ENCODE assay signal across 18 cellular contexts in the genomic region with DNA sequence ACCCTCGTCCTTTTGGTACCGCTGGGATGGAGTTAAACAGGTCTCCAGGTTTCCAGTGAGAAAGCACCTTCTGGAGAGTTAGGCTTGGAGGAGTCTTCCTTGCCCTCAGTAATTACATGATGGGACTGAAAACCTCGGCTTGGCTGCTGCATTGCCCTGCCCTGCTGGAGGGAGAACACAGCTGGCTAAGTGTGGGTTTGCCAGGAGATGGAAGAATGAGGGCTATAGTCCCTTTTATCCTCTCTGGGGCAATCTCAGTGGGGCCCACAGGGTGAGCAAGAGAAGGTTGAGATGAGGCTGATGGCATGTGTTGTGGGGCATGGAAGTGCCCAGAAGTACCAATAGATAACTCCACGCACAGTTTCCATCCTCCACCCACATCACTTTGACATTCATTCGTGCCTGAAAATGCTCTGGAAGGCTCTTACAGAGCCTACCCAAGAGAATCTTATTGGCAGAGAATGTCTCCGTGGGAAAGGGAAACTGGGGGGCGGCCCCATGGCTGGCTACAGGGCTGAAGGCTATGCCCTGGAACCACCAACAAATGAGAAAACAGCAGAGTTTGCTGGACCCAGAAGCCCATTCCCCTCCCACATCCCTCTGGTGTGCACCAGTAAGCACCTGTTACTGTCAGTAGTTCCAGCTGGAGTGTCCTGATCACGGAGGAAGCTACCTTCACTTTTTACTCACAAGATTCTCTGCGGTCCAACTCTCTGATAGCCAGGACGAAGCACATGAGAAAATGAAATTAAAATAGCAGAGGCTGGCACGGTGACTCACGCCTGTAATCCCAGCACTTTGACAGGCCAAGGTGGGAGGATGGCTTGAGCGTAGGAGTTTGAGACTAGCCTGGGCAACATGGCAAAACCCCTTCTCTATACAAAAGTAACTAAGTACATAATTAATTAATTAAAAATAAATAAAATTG. TPM values are rescaled to one million over a fixed set of nuclear protein-coding genes. Genes with fewer than 3 reads are reported as not detected.
"Had no signal": no experiment of that assay in that cellular context is flagged by ENCODE, and none has a peak within 500 bp of the region (broad histone marks: within the 10 kb centered on the region; RNA-seq: fewer than 3 reads in every experiment).

No MANE protein-coding gene starts in this region.

- H3K36me3 ChIP-seq: colonic mucosa, esophagus muscularis mucosa, upper lobe of left lung had no signal

- H3K9me3 ChIP-seq: colonic mucosa had no signal

- H3K4me3 ChIP-seq: colonic mucosa, dorsolateral prefrontal cortex, esophagus muscularis mucosa, lung, upper lobe of left lung had no signal

- H3K27ac ChIP-seq: colonic mucosa, dorsolateral prefrontal cortex, esophagus muscularis mucosa, upper lobe of left lung had no signal

- H3K27me3 ChIP-seq: colonic mucosa, upper lobe of left lung had no signal

- H3K9me3 Mint-ChIP-seq: activated naive CD8-positive, alpha-beta T cell treated with anti-CD3 and anti-CD28 coated beads, Interleukin-2, amount 10 ng/mL, durations not matched to agents 7 days and 5 days; mesothelial cell of epicardium had no signal

- H3K4me3 Mint-ChIP-seq: activated naive CD8-positive, alpha-beta T cell treated with anti-CD3 and anti-CD28 coated beads, Interleukin-2, amount 10 ng/mL, durations not matched to agents 7 days and 5 days; mesothelial cell of epicardium; nephron progenitor cell had no signal

- H3K27ac Mint-ChIP-seq: activated naive CD8-positive, alpha-beta T cell treated with anti-CD3 and anti-CD28 coated beads, Interleukin-2, amount 10 ng/mL, durations not matched to agents 7 days and 5 days; mesothelial cell of epicardium; nephron progenitor cell had no signal

- H3K4me1 ChIP-seq: colonic mucosa, esophagus muscularis mucosa, upper lobe of left lung had no signal

- DNase-seq: activated CD4-positive, alpha-beta T cell treated with anti-CD3 and anti-CD28 coated beads for 1 hour; activated CD8-positive, alpha-beta memory T cell treated with anti-CD3 and anti-CD28 coated beads, Interleukin-2, amount 50 U/mL, for 4 hours; activated naive CD4-positive, alpha-beta T cell treated with Interleukin-2 at 50 U/mL for 16 hours; activated naive CD8-positive, alpha-beta T cell treated with anti-CD3 and anti-CD28 coated beads, Interleukin-2, amount 10 ng/mL, durations not matched to agents 7 days and 5 days; activated T-cell treated with anti-CD3 and anti-CD28 coated beads, Interleukin-2, amount 50 U/mL, for 48 hours; colonic mucosa; dorsolateral prefrontal cortex; left cardiac atrium; nephron progenitor cell; stimulated activated CD4-positive, alpha-beta T cell treated with anti-CD3 and anti-CD28 coated beads, Interleukin-4, amount 100 ng/mL, for 24 hours; stimulated activated naive CD8-positive, alpha-beta T cell treated with anti-CD3 and anti-CD28 coated beads, Interleukin-15, Interleukin-2, amounts not matched to agents 100 U/mL and 50 U/mL, for 24 hours; T-helper 9 cell; upper lobe of left lung had no signal

- ATAC-seq: sciatic nerve; stimulated activated naive CD8-positive, alpha-beta T cell treated with anti-CD3 and anti-CD28 coated beads, Interleukin-15, Interleukin-2, amounts not matched to agents 100 U/mL and 50 U/mL, for 24 hours had no signal

- H3K4me1 Mint-ChIP-seq: activated naive CD8-positive, alpha-beta T cell treated with anti-CD3 and anti-CD28 coated beads, Interleukin-2, amount 10 ng/mL, durations not matched to agents 7 days and 5 days; mesothelial cell of epicardium had no signal

- H3K36me3 Mint-ChIP-seq: activated naive CD8-positive, alpha-beta T cell treated with anti-CD3 and anti-CD28 coated beads, Interleukin-2, amount 10 ng/mL, durations not matched to agents 7 days and 5 days; mesothelial cell of epicardium had no signal

RNA-seq across cellular contexts. Expression of a gene that starts 22.9 kb away (rescaled TPM):
- total RNA-seq: activated naive CD8-positive, alpha-beta T cell treated with anti-CD3 and anti-CD28 coated beads, Interleukin-2, amount 10 ng/mL, durations not matched to agents 7 days and 5 days; T-helper 1 cell treated with Interleukin-12 subunit alpha and Interleukin-12 subunit beta and Interleukin-4 antibody, amounts not matched to agents 30 ng/mL and 1 ng/mL, for 36 hours had no signal
